9 cellular contexts compared by ENCODE assay signal in genomic region chr4:3201718-3202702, GRCh38. TPM values are rescaled to one million over a fixed set of nuclear protein-coding genes. Genes with fewer than 3 reads are reported as not detected.
DNase-seq lines count a peak whose midpoint lies in the region; ATAC-seq and TF ChIP-seq lines count a peak whose summit lies in the region.
"Had no signal": no experiment of that assay in that cellular context is flagged by ENCODE, and none has a peak within 500 bp of the region (broad histone marks: within the 10 kb centered on the region; RNA-seq: fewer than 3 reads in every experiment).

No MANE protein-coding gene starts in this region.

- peak; percentile 62 for DNase-seq in GDM1 (lab: John Stamatoyannopoulos, UW)
- DNase-seq in T-helper 22 cell (ENCODE audit: low read depth): peak; percentile 65
- peak; percentile 33 for DNase-seq in astrocyte of the spinal cord (ENCODE audit: low read depth, low spot score)
- DNase-seq in retinal pigment epithelial cell (ENCODE audit: low read depth): peak; percentile 9
- no peak for DNase-seq in G401 (ENCODE audit: low spot score)
- no peak for DNase-seq in cerebellar cortex (ENCODE audit: low spot score)
- DNase-seq: heart right ventricle had no signal

- in situ Hi-C loops in astrocyte of the spinal cord (cut with HindIII; ENCODE audit: low sequenced_read_pairs) (no loop called here), G401 (cut with HindIII; ENCODE audit: low sequenced_read_pairs) (no loop called here)

- H3K4me3 ChIP-seq in astrocyte of the spinal cord (ENCODE audit: low read depth, low read length) (no peak overlapping the region), retinal pigment epithelial cell (ENCODE audit: low read length) (no peak overlapping the region)

- TF ChIP-seq CTCF in astrocyte of the spinal cord (IDR thresholded peaks at IDR 0.05; ENCODE audit: low read depth, low read length): no peak
- TF ChIP-seq CTCF in retinal pigment epithelial cell (conservative IDR thresholded peaks at IDR 0.05; ENCODE audit: low read depth, low read length): no peak

- peak; percentile 59 for ATAC-seq in HG02852 (IDR thresholded peaks at IDR 0.05; ENCODE audit: unreplicated experiment)
- no peak for ATAC-seq in GM21367 (IDR thresholded peaks at IDR 0.05; ENCODE audit: unreplicated experiment)

RNA-seq across cellular contexts. Expression of gene MSANTD1, which starts 46.9 kb away (rescaled TPM):
- 0.20 TPM in 1 of 2 replicates, not detected in the other for total RNA-seq in G401 (2014; rRNA removed; shearing (Covaris generic))

Comparison
In these comparisons a context has a peak if more than half of its experiments do, and no peak if none do; other contexts are left out.
1. DNase-seq: peak in GDM1 (single experiment), T-helper 22 cell (single experiment), astrocyte of the spinal cord (single experiment) and retinal pigment epithelial cell (single experiment); none in G401 (single experiment) and cerebellar cortex (single experiment).